In the genomic region with DNA sequence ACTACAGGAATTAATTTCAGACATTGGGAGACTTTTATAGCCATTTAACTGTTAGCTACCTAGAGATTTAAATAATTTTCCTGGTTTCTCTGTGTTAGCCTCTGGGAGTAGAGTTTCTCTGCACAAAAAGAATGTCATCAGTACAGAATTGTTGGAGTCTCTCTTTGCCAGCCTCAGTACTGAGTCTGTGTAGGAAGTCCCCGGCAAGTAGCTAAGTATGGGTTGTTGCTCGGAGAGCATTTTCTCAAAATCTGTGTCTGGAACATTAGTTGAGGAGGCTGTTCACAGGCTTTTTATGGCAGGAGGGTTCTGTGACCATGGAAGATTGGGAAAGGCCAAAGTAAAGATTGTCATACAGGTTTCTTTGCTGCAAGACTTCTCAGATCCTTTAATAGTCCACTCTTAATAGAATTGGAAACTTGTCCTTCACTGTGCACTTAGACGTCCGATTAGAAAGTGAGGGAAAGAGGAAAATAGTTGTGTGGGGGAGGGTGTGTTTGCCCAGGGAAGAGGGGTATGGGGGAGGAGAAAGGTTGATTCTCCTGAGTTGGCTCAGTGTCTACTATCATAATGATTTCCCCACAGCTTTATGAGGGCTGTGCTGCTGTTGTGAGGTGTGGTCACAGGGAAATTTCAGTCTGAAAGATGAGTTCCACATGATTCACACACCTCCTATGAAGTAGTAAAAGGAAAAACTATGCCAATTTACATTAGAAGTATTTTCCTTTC, we compare ENCODE assay signal across 2 cellular contexts.
TF ChIP-seq lines count a peak whose summit lies in the region.

No MANE protein-coding gene starts in this region.

TF ChIP-seq in HepG2, 621 proteins besides CTCF, POLR2A, EP300 and RAD21:
- TF ChIP-seq RFXANK (CRISPR knock-in tag; IDR thresholded peaks at IDR 0.05) (no peak), TOPORS (CRISPR knock-in tag; IDR thresholded peaks at IDR 0.05) (no peak), ZBTB49 (CRISPR knock-in tag; IDR thresholded peaks at IDR 0.05; ENCODE audit: borderline replicate concordance) (no peak), SIN3A (IDR thresholded peaks at IDR 0.05; ENCODE audit: borderline replicate concordance, low read depth, low read length) (no peak), ZBTB7A (CRISPR knock-in tag; IDR thresholded peaks at IDR 0.05) (no peak), SRSF4 (IDR thresholded peaks at IDR 0.05; ENCODE audit: low read depth, low read length, poor library complexity, severe bottlenecking) (no peak), HOMEZ (CRISPR knock-in tag; IDR thresholded peaks at IDR 0.05; ENCODE audit: low read depth) (no peak), MXI1 (IDR thresholded peaks at IDR 0.05; ENCODE audit: borderline replicate concordance, low read depth, low read length) (no peak), NR3C1 (CRISPR knock-in tag; IDR thresholded peaks at IDR 0.05) (no peak), THAP9 (CRISPR knock-in tag; IDR thresholded peaks at IDR 0.05; ENCODE audit: borderline replicate concordance) (no peak), RBM22 (optimal IDR thresholded peaks at IDR 0.05; ENCODE audit: low read length) (no peak), ZNF331 (CRISPR knock-in tag; IDR thresholded peaks at IDR 0.05) (no peak), ONECUT2 (CRISPR knock-in tag; IDR thresholded peaks at IDR 0.05) (no peak)

TF ChIP-seq in GM12878, 131 proteins besides CTCF, POLR2A, EP300 and RAD21:
- TF ChIP-seq JUND (IDR thresholded peaks at IDR 0.05; ENCODE audit: low read depth, low read length) (no peak), NFIC (IDR thresholded peaks at IDR 0.05; ENCODE audit: low read depth, low read length) (no peak), RBBP5 (conservative IDR thresholded peaks at IDR 0.05) (no peak), SMC3 (IDR thresholded peaks at IDR 0.05; ENCODE audit: borderline replicate concordance, low read length) (no peak), ZZZ3 (IDR thresholded peaks at IDR 0.05; ENCODE audit: control insufficient read depth, insufficient read length, low read depth) (no peak), ZBED1 (IDR thresholded peaks at IDR 0.05; ENCODE audit: borderline replicate concordance) (no peak), KDM1A (IDR thresholded peaks at IDR 0.05; ENCODE audit: borderline replicate concordance) (no peak), CHD2 (IDR thresholded peaks at IDR 0.05; ENCODE audit: borderline replicate concordance, low read depth, low read length) (no peak), HDGF (IDR thresholded peaks at IDR 0.05) (no peak), SP1 (IDR thresholded peaks at IDR 0.05; ENCODE audit: low read depth, low read length) (no peak), ZNF207 (IDR thresholded peaks at IDR 0.05; ENCODE audit: borderline replicate concordance) (no peak), RELB (IDR thresholded peaks at IDR 0.05; ENCODE audit: low read depth) (no peak), HCFC1 (IDR thresholded peaks at IDR 0.05; ENCODE audit: low read length) (no peak), BRCA1 (IDR thresholded peaks at IDR 0.05; ENCODE audit: low read depth, low read length) (no peak), ASH2L (IDR thresholded peaks at IDR 0.05; ENCODE audit: borderline replicate concordance, low read depth) (no peak), ZBTB11 (CRISPR knock-in tag; IDR thresholded peaks at IDR 0.05) (no peak), KAT2A (conservative IDR thresholded peaks at IDR 0.05; ENCODE audit: control insufficient read depth, low read depth, low read length) (no peak), PRDM15 (CRISPR knock-in tag; IDR thresholded peaks at IDR 0.05) (no peak), HDAC6 (IDR thresholded peaks at IDR 0.05; ENCODE audit: unreplicated experiment) (no peak)
- TF ChIP-seq, protein P1, sequence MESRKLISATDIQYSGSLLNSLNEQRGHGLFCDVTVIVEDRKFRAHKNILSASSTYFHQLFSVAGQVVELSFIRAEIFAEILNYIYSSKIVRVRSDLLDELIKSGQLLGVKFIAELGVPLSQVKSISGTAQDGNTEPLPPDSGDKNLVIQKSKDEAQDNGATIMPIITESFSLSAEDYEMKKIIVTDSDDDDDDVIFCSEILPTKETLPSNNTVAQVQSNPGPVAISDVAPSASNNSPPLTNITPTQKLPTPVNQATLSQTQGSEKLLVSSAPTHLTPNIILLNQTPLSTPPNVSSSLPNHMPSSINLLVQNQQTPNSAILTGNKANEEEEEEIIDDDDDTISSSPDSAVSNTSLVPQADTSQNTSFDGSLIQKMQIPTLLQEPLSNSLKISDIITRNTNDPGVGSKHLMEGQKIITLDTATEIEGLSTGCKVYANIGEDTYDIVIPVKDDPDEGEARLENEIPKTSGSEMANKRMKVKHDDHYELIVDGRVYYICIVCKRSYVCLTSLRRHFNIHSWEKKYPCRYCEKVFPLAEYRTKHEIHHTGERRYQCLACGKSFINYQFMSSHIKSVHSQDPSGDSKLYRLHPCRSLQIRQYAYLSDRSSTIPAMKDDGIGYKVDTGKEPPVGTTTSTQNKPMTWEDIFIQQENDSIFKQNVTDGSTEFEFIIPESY (IDR thresholded peaks at IDR 0.05), result no peak
